13 cellular contexts compared by ENCODE assay signal in genomic region chr2:10831387-10831985, GRCh38.
"Had no signal": no experiment of that assay in that cellular context is flagged by ENCODE, and none has a peak within 500 bp of the region (broad histone marks: within the 10 kb centered on the region; RNA-seq: fewer than 3 reads in every experiment).

No MANE protein-coding gene starts in this region.

- H3K27ac Mint-ChIP-seq: activated naive CD4-positive, alpha-beta T cell treated with anti-CD3 and anti-CD28 coated beads, Interleukin-2, amount 50 U/mL, for 24 hours; T-helper 17 cell had no signal

- H3K9ac ChIP-seq: parathyroid adenoma had no signal

- H3K4me1 ChIP-seq: adrenal gland, breast epithelium, parathyroid adenoma had no signal

- H3K4me3 ChIP-seq: adrenal gland, breast epithelium, esophagus muscularis mucosa, gastroesophageal sphincter, heart right ventricle, left ventricle myocardium inferior had no signal

- H3K9me3 ChIP-seq: adrenal gland, breast epithelium, esophagus muscularis mucosa, gastroesophageal sphincter, heart right ventricle, left ventricle myocardium inferior, neutrophil had no signal

- DNase-seq: cortex of kidney had no signal

- H3K27ac ChIP-seq: adrenal gland, breast epithelium, esophagus muscularis mucosa, gastroesophageal sphincter, heart right ventricle, left ventricle myocardium inferior, neutrophil, parathyroid adenoma, VCaP had no signal

- H3K36me3 ChIP-seq: adrenal gland, breast epithelium, esophagus muscularis mucosa, gastroesophageal sphincter, heart right ventricle, left ventricle myocardium inferior, neutrophil had no signal

- H3K4me3 Mint-ChIP-seq: activated naive CD4-positive, alpha-beta T cell treated with anti-CD3 and anti-CD28 coated beads, Interleukin-2, amount 50 U/mL, for 24 hours had no signal

- H3K9me3 Mint-ChIP-seq: activated naive CD4-positive, alpha-beta T cell treated with anti-CD3 and anti-CD28 coated beads, Interleukin-2, amount 50 U/mL, for 24 hours; naive B cell had no signal

- H3K79me2 ChIP-seq: parathyroid adenoma had no signal

- H3K36me3 Mint-ChIP-seq: activated naive CD4-positive, alpha-beta T cell treated with anti-CD3 and anti-CD28 coated beads, Interleukin-2, amount 50 U/mL, for 24 hours; naive B cell had no signal
